1 cellular context compared by ENCODE assay signal in genomic region chr2:216348909-216349308, GRCh38.
TF ChIP-seq lines count a peak whose summit lies in the region.

No MANE protein-coding gene starts in this region.

TF ChIP-seq in GM12878, 131 proteins besides CTCF, POLR2A, EP300 and RAD21 (continued from another document):
- TF ChIP-seq HDAC2 (IDR thresholded peaks at IDR 0.05): no peak
- TF ChIP-seq, protein P1, sequence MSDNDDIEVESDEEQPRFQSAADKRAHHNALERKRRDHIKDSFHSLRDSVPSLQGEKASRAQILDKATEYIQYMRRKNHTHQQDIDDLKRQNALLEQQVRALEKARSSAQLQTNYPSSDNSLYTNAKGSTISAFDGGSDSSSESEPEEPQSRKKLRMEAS (IDR thresholded peaks at IDR 0.05; ENCODE audit: low read depth, low read length): no peak
- TF ChIP-seq CREM (IDR thresholded peaks at IDR 0.05; ENCODE audit: low read depth): no peak
- TF ChIP-seq PAX5 (IDR thresholded peaks at IDR 0.05; ENCODE audit: borderline replicate concordance, low read depth, low read length): no peak
- no peak for TF ChIP-seq ATF2 (IDR thresholded peaks at IDR 0.05; ENCODE audit: low read length)
- TF ChIP-seq, protein P2, sequence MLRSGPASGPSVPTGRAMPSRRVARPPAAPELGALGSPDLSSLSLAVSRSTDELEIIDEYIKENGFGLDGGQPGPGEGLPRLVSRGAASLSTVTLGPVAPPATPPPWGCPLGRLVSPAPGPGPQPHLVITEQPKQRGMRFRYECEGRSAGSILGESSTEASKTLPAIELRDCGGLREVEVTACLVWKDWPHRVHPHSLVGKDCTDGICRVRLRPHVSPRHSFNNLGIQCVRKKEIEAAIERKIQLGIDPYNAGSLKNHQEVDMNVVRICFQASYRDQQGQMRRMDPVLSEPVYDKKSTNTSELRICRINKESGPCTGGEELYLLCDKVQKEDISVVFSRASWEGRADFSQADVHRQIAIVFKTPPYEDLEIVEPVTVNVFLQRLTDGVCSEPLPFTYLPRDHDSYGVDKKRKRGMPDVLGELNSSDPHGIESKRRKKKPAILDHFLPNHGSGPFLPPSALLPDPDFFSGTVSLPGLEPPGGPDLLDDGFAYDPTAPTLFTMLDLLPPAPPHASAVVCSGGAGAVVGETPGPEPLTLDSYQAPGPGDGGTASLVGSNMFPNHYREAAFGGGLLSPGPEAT (IDR thresholded peaks at IDR 0.05; ENCODE audit: low read depth): no peak
- TF ChIP-seq GATAD2B (conservative IDR thresholded peaks at IDR 0.05; ENCODE audit: low read depth): no peak
- TF ChIP-seq NRF1 (conservative IDR thresholded peaks at IDR 0.05; ENCODE audit: low read depth, low read length): no peak
- TF ChIP-seq BHLHE40 (IDR thresholded peaks at IDR 0.05; ENCODE audit: borderline replicate concordance in 1 of 2, low read depth in 2 of 2, low read length in 1 of 2): peak; percentile 39 to 50; a peak in 2 of 4 replicates
- no peak for TF ChIP-seq REST (IDR thresholded peaks at IDR 0.05; ENCODE audit: low read depth, low read length)
- no peak for TF ChIP-seq KDM1A (IDR thresholded peaks at IDR 0.05; ENCODE audit: borderline replicate concordance)
